ENCODE assay signal across 22 cellular contexts in genomic region chr2:134845028-134845427, GRCh38. TPM values are rescaled to one million over a fixed set of nuclear protein-coding genes. Genes with fewer than 3 reads are reported as not detected.
"Had no signal": no experiment of that assay in that cellular context is flagged by ENCODE, and none has a peak within 500 bp of the region (broad histone marks: within the 10 kb centered on the region; RNA-seq: fewer than 3 reads in every experiment).

No MANE protein-coding gene starts in this region.

- DNase-seq: KG1, NCI-H1092, NCI-H1105 treated with DMSO at 0.1 percent for 48 hours, NCI-H1417 treated with DMSO at 0.1 percent for 48 hours, NCI-H146, NCI-H187, NCI-H2029, NCI-H2081 treated with DMSO at 0.1 percent for 48 hours, NCI-H2171, NCI-H446, NCI-H510A, NCI-H524 treated with DMSO at 0.1 percent for 48 hours, NCI-H69, NCI-H774, SHP77, SK-N-SH had no signal

- H3K4me2 ChIP-seq: SK-N-SH had no signal

- H3K4me3 ChIP-seq: MG63 had no signal

- H3K27me3 ChIP-seq: MG63 had no signal

- ATAC-seq: Panc1 had no signal

- H3K9ac ChIP-seq: SK-N-SH had no signal

- H3K36me3 ChIP-seq: MG63 had no signal

- H3K9me3 ChIP-seq: MG63, SK-N-SH had no signal

- H3K27ac ChIP-seq: RWPE1 had no signal

RNA-seq across cellular contexts. Expression of gene ACMSD, which starts 6.6 kb away (rescaled TPM):
- total RNA-seq: HT-29, IMR-90, SK-MEL-5 had no signal
- polyA plus RNA-seq: IMR-90, SK-N-SH had no signal
